Comparison of ENCODE assay signal across 16 cellular contexts in genomic region chr2:136139601-136140000, GRCh38. TPM values are rescaled to one million over a fixed set of nuclear protein-coding genes. Genes with fewer than 3 reads are reported as not detected.
A peak's percentile ranks its signal among the peaks of the same experiment; 100 is the strongest.
DNase-seq lines count a peak whose midpoint lies in the region; ATAC-seq, FAIRE-seq and TF ChIP-seq lines count a peak whose summit lies in the region.
"Had no signal": no experiment of that assay in that cellular context is flagged by ENCODE, and none has a peak within 500 bp of the region (broad histone marks: within the 10 kb centered on the region; RNA-seq: fewer than 3 reads in every experiment).

No MANE protein-coding gene starts in this region.

- DNase-seq in GM19239 (ENCODE audit: insufficient read length, low spot score) (no peak), NAMALWA (ENCODE audit: low spot score) (peak; percentile 39), CD14-positive monocyte (ENCODE audit: low spot score) (no peak)
- DNase-seq in central memory CD4-positive, alpha-beta T cell: peak; percentile 35
- DNase-seq: glutamatergic neuron, NCI-H1105 treated with DMSO at 0.1 percent for 48 hours, NCI-H524, nephron progenitor cell, right lobe of liver, SHP77 had no signal

- H3K4me3 ChIP-seq in DOHH2 (ENCODE audit: low read length): no peak overlapping the region
- H3K4me3 ChIP-seq: right lobe of liver had no signal

- H3K36me3 ChIP-seq in DOHH2 (ENCODE audit: control insufficient read depth, low read length): no peaks in the 10 kb centered on the region
- H3K36me3 ChIP-seq: right lobe of liver had no signal

- H3K9me3 Mint-ChIP-seq in CD14-positive monocyte: peaks cover 0 to 3% (median 0%) of the 10 kb centered on the region in 7 donors
- H3K9me3 Mint-ChIP-seq: nephron progenitor cell had no signal

- H3K79me2 ChIP-seq in DOHH2 (ENCODE audit: control insufficient read depth, low read length): no peaks in the 10 kb centered on the region

- TF ChIP-seq CTCF in DOHH2 (IDR thresholded peaks at IDR 0.05; ENCODE audit: low read depth, low read length, poor library complexity, severe bottlenecking): no peak
- no peak for TF ChIP-seq CTCF in CD14-positive monocyte (IDR thresholded peaks at IDR 0.05)

- H3K4me2 ChIP-seq in DOHH2 (ENCODE audit: low read length): peak overlapping the region; percentile 33

- ATAC-seq in GM21528 (IDR thresholded peaks at IDR 0.05; ENCODE audit: low FRiP score, unreplicated experiment) (no peak), GM19035 (IDR thresholded peaks at IDR 0.05; ENCODE audit: unreplicated experiment) (no peak), HG03280 (IDR thresholded peaks at IDR 0.05; ENCODE audit: unreplicated experiment) (no peak)
- ATAC-seq: right lobe of liver had no signal

- FAIRE-seq in GM19239 (lab: Jason Lieb, UNC): peak; percentile 89
- FAIRE-seq: H54, TTC549 had no signal

- peak overlapping the region in 1 of 7 donors; percentile 21 for H3K27ac Mint-ChIP-seq in CD14-positive monocyte
- H3K27ac Mint-ChIP-seq: nephron progenitor cell had no signal

- no peaks in the 10 kb centered on the region for H3K27me3 ChIP-seq in DOHH2 (ENCODE audit: control insufficient read depth, low read length)
- H3K27me3 ChIP-seq: right lobe of liver had no signal

- H3K9me3 ChIP-seq in DOHH2 (ENCODE audit: control insufficient read depth, insufficient read depth, low read length): no peaks in the 10 kb centered on the region
- H3K9me3 ChIP-seq: right lobe of liver had no signal

- peaks cover 0 to 2% of the 10 kb centered on the region in 2 donors for H3K36me3 Mint-ChIP-seq in CD14-positive monocyte

- peaks cover 0 to 2% (median 0%) of the 10 kb centered on the region in 3 donors for H3K27me3 Mint-ChIP-seq in CD14-positive monocyte (ENCODE audit: low read depth in 3 of 3)

- peaks cover 79% of the 10 kb centered on the region for H3K4me1 ChIP-seq in DOHH2 (ENCODE audit: control insufficient read depth, low read length)
- H3K4me1 ChIP-seq: right lobe of liver had no signal

- H3F3A ChIP-seq in DOHH2 (ENCODE audit: control insufficient read depth, insufficient read depth): peaks cover 28% of the 10 kb centered on the region

- H3K27ac ChIP-seq in DOHH2 (ENCODE audit: low read depth, low read length): no peak overlapping the region
- H3K27ac ChIP-seq: right lobe of liver had no signal

- H4K20me1 ChIP-seq in DOHH2 (ENCODE audit: control insufficient read depth, insufficient read depth, low read depth, low read length): no peaks in the 10 kb centered on the region

- intact Hi-C loops in CD14-positive monocyte (cut with micrococcal nuclease): no loop called here

- H3K9me2 ChIP-seq in DOHH2 (replicated peaks; ENCODE audit: control insufficient read depth, low read length): no peaks in the 10 kb centered on the region

- peaks cover 85% of the 10 kb centered on the region for H3K4me1 Mint-ChIP-seq in CD14-positive monocyte

- H3K4me3 Mint-ChIP-seq in CD14-positive monocyte: peak overlapping the region in 1 of 2 donors; percentile 35
- H3K4me3 Mint-ChIP-seq: nephron progenitor cell had no signal

RNA-seq across cellular contexts. Expression of gene CXCR4, which starts 21.7 kb away (rescaled TPM):
- polyA plus RNA-seq in CD14-positive monocyte: 100 to 1,000 TPM; 140 to 391 TPM

Comparison
In these comparisons a context has a peak if more than half of its experiments do, and no peak if none do; other contexts are left out.
1. DNase-seq: peak in NAMALWA (single experiment) and central memory CD4-positive, alpha-beta T cell (single experiment); none in GM19239 (single experiment) and CD14-positive monocyte (single experiment).